In the genomic region with DNA sequence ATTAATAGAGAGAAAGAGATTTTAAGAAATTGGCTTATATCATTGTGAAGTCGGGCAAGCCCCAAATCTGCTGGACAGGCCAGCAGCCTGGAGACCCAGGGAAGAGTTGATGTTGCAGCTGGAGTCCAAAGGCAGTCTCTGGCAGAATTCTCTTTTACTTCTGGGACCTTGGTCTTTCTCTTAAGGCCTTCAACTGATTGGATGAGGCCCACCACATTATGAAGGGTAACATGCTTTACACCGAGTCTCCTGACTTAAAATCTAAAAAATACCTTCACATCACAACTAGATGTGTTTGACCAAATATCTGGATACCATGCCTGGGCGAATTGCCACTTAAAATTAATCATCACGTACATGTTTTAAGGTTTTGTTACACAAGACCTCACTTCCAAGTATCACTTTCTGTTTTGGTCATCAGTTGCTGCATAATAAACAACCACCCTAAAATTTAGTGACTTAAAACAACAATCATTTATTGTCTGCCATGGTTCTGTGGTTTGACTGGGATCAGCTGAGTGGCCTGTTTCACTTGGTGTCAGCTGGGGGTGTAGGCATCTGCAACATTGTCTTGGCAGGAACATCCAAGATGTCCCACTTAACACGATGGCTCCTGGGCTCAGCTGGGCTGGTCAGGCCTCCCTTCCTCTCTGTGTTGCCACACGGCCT, we compare ENCODE assay signal across 10 cellular contexts. TPM values are rescaled to one million over a fixed set of nuclear protein-coding genes. Genes with fewer than 3 reads are reported as not detected.
DNase-seq lines count a peak whose midpoint lies in the region; ATAC-seq and TF ChIP-seq lines count a peak whose summit lies in the region.
"Had no signal": no experiment of that assay in that cellular context is flagged by ENCODE, and none has a peak within 500 bp of the region (broad histone marks: within the 10 kb centered on the region; RNA-seq: fewer than 3 reads in every experiment).

No MANE protein-coding gene starts in this region.

- no peaks in the 10 kb centered on the region for H3K9me3 Mint-ChIP-seq in activated T-cell treated with anti-CD3 and anti-CD28 coated beads, Interleukin-2, amount 50 U/mL, for 72 hours
- no peaks in the 10 kb centered on the region for H3K9me3 Mint-ChIP-seq in progenitor cell of endocrine pancreas (ENCODE audit: low read depth)

- peaks cover 13% of the 10 kb centered on the region for H3K27me3 Mint-ChIP-seq in activated T-cell treated with anti-CD3 and anti-CD28 coated beads, Interleukin-2, amount 50 U/mL, for 72 hours (ENCODE audit: low read depth)
- peaks cover 61% of the 10 kb centered on the region for H3K27me3 Mint-ChIP-seq in progenitor cell of endocrine pancreas

- peaks cover 3% of the 10 kb centered on the region; the same call in 1 of the 2 replicates for H4K20me1 ChIP-seq in BLaER1

- H3K4me1 ChIP-seq in BLaER1: peaks cover 60% of the 10 kb centered on the region
- peaks cover 0 to 2% of the 10 kb centered on the region in 2 donors for H3K4me1 ChIP-seq in ascending aorta

- DNase-seq in activated T-cell treated with anti-CD3 and anti-CD28 coated beads, Interleukin-2, amount 50 U/mL, for 72 hours: peak; percentile 53 to 67
- no peak for DNase-seq in progenitor cell of endocrine pancreas (ENCODE audit: low spot score, unreplicated experiment)
- DNase-seq in NCI-H446 treated with DMSO at 0.1 percent for 48 hours (lab: John Stamatoyannopoulos, UW): no peak
- DNase-seq in ascending aorta (ENCODE audit: low spot score in 2 of 2): no peak
- DNase-seq in NCI-H2171 (lab: John Stamatoyannopoulos, UW): no peak
- DNase-seq: mucosa of descending colon had no signal

- intact Hi-C loops in ascending aorta (cut with DNase I): no loop called here

- H3K27me3 ChIP-seq in BLaER1 (no peaks in the 10 kb centered on the region), ascending aorta (no peaks in the 10 kb centered on the region)

- H3K27ac Mint-ChIP-seq in activated T-cell treated with anti-CD3 and anti-CD28 coated beads, Interleukin-2, amount 50 U/mL, for 72 hours: peak overlapping the region; percentile 17
- H3K27ac Mint-ChIP-seq in progenitor cell of endocrine pancreas: no peak overlapping the region

- H3K4me3 ChIP-seq in BLaER1: peak overlapping the region; percentile 90
- H3K4me3 ChIP-seq in ascending aorta: no peak overlapping the region
- H3K4me3 ChIP-seq: mucosa of descending colon had no signal

- TF ChIP-seq CTCF in progenitor cell of endocrine pancreas (IDR thresholded peaks at IDR 0.05; ENCODE audit: unreplicated experiment): no peak
- no peak for TF ChIP-seq CTCF in ascending aorta (IDR thresholded peaks at IDR 0.05)

- peaks cover 66% of the 10 kb centered on the region for H3K4me1 Mint-ChIP-seq in activated T-cell treated with anti-CD3 and anti-CD28 coated beads, Interleukin-2, amount 50 U/mL, for 72 hours (ENCODE audit: low read depth)
- H3K4me1 Mint-ChIP-seq in progenitor cell of endocrine pancreas (ENCODE audit: low read depth): peaks cover 10% of the 10 kb centered on the region

- H3K27ac ChIP-seq in BLaER1: peak overlapping the region; percentile 95
- no peak overlapping the region for H3K27ac ChIP-seq in ascending aorta

- H3K4me2 ChIP-seq in BLaER1: peak overlapping the region; percentile 83

- peaks cover 19 to 33% of the 10 kb centered on the region in 2 donors for H3K36me3 Mint-ChIP-seq in activated T-cell treated with anti-CD3 and anti-CD28 coated beads, Interleukin-2, amount 50 U/mL, for 72 hours (ENCODE audit: insufficient read depth in 2 of 2)
- H3K36me3 Mint-ChIP-seq in progenitor cell of endocrine pancreas (ENCODE audit: insufficient read depth): no peaks in the 10 kb centered on the region

- H3K9ac ChIP-seq in BLaER1: no peak overlapping the region

- peak; percentile 24 for ATAC-seq in GM18873 (IDR thresholded peaks at IDR 0.05; ENCODE audit: low FRiP score, unreplicated experiment)
- ATAC-seq in HG03378 (IDR thresholded peaks at IDR 0.05; ENCODE audit: unreplicated experiment): peak; percentile 43
- ATAC-seq in activated T-cell treated with anti-CD3 and anti-CD28 coated beads, Interleukin-2, amount 50 U/mL, for 72 hours (replicated peaks in 1 of 2): peak; percentile 61 to 73
- ATAC-seq: mucosa of descending colon had no signal

- H3K36me3 ChIP-seq in BLaER1 (peaks cover 61% of the 10 kb centered on the region), ascending aorta (no peaks in the 10 kb centered on the region)

- H3K9me3 ChIP-seq in BLaER1 (peaks cover 53% of the 10 kb centered on the region), ascending aorta (no peaks in the 10 kb centered on the region)
- H3K9me3 ChIP-seq: mucosa of descending colon had no signal

- H3K4me3 Mint-ChIP-seq in activated T-cell treated with anti-CD3 and anti-CD28 coated beads, Interleukin-2, amount 50 U/mL, for 72 hours: peak overlapping the region; percentile 86 to 90
- H3K4me3 Mint-ChIP-seq in progenitor cell of endocrine pancreas (ENCODE audit: low read depth): no peak overlapping the region

RNA-seq across cellular contexts. Expression of a gene that starts 3.4 kb away (rescaled TPM):
- total RNA-seq in activated T-cell treated with anti-CD3 and anti-CD28 coated beads, Interleukin-2, amount 50 U/mL, for 72 hours: 10 to 100 TPM; 60.2 to 62.9 TPM
- total RNA-seq in progenitor cell of endocrine pancreas (not detected in 2 replicates), ascending aorta (1.4 TPM)
- total RNA-seq: fibroblast of lung had no signal

Comparison
In these comparisons a context has a peak if more than half of its experiments do, and no peak if none do; other contexts are left out.
1. DNase-seq: peak in activated T-cell treated with anti-CD3 and anti-CD28 coated beads, Interleukin-2, amount 50 U/mL, for 72 hours (2 of 2); none in progenitor cell of endocrine pancreas (single experiment), NCI-H446 treated with DMSO at 0.1 percent for 48 hours (single experiment), ascending aorta (0 of 2) and NCI-H2171 (single experiment).
2. RNA of a gene that starts 3.4 kb away (total RNA-seq): 60.2 to 62.9 TPM in activated T-cell treated with anti-CD3 and anti-CD28 coated beads, Interleukin-2, amount 50 U/mL, for 72 hours; 1.4 TPM in ascending aorta (single experiment) and not detected in progenitor cell of endocrine pancreas; every median in the first group is over 10 times any median in the second.
3. Peak in every context shown above with its lines, with median percentiles within 50 percentile points of each other: ATAC-seq.